7 cellular contexts compared by ENCODE assay signal in genomic region chr7:30296304-30296703, GRCh38. TPM values are rescaled to one million over a fixed set of nuclear protein-coding genes. Genes with fewer than 3 reads are reported as not detected.
DNase-seq lines count a peak whose midpoint lies in the region; ATAC-seq and TF ChIP-seq lines count a peak whose summit lies in the region.
"Not testable (repeated sequence)": the region's sequence is repeated elsewhere in the genome, so short reads cannot be mapped to it uniquely, and the experiment has no call there.

No MANE protein-coding gene starts in this region.

- not testable (repeated sequence) for H3K4me3 Mint-ChIP-seq in GM23338; central memory CD8-positive, alpha-beta T cell; memory B cell

- H3F3A ChIP-seq in GM23338 (replicated peaks; ENCODE audit: low read depth); Loucy (ENCODE audit: low read depth): not testable (repeated sequence)

- not testable (repeated sequence) for H3K27me3 Mint-ChIP-seq in GM23338 (ENCODE audit: insufficient read depth, low read depth, poor library complexity); central memory CD8-positive, alpha-beta T cell; memory B cell

- H3K4me2 ChIP-seq in GM23338, result not testable (repeated sequence)
- H3K4me2 ChIP-seq in Loucy (ENCODE audit: low read depth, low read length, poor library complexity, severe bottlenecking), result peak overlapping the region; percentile 37

- H3K4me1 ChIP-seq in GM23338 (ENCODE audit: insufficient read depth), result peaks cover 19% of the 10 kb centered on the region
- H3K4me1 ChIP-seq in Loucy (ENCODE audit: insufficient read depth, low read length, poor library complexity, severe bottlenecking), result not testable (repeated sequence)
- H3K4me1 ChIP-seq in neutrophil (ENCODE audit: control insufficient read depth in 1 of 2, insufficient read depth in 1 of 2, low read depth in 1 of 2, low read length in 1 of 2), result peaks cover 8 to 11% of the 10 kb centered on the region in 2 experiments

- H3K9ac ChIP-seq in Loucy (ENCODE audit: low read depth, low read length, poor library complexity, severe bottlenecking), result not testable (repeated sequence)

- ATAC-seq in GM23338, result not testable (repeated sequence)
- ATAC-seq in central memory CD8-positive, alpha-beta T cell (replicated peaks; ENCODE audit: extremely low read depth, poor library complexity, severe bottlenecking), result peak; percentile 32
- peak; percentile 78 for ATAC-seq in memory B cell (ENCODE audit: low read depth)

- not testable (repeated sequence) for H3K27ac ChIP-seq in GM23338 (ENCODE audit: low read depth)
- peak overlapping the region; percentile 57 for H3K27ac ChIP-seq in neutrophil

- not testable (repeated sequence) for H3K9me3 ChIP-seq in Loucy (ENCODE audit: insufficient read depth, low read depth, low read length); neutrophil

- peaks cover 43% of the 10 kb centered on the region for H3K4me1 Mint-ChIP-seq in GM23338
- peaks cover 71% of the 10 kb centered on the region for H3K4me1 Mint-ChIP-seq in central memory CD8-positive, alpha-beta T cell
- H3K4me1 Mint-ChIP-seq in memory B cell, result peaks cover 47% of the 10 kb centered on the region

- not testable (repeated sequence) for H3K9me2 ChIP-seq in GM23338 (ENCODE audit: insufficient read depth); Loucy (replicated peaks; ENCODE audit: low read depth, low read length)

- not testable (repeated sequence) for H3K27me3 ChIP-seq in GM23338 (ENCODE audit: insufficient read depth); Loucy (ENCODE audit: insufficient read depth, low read length, poor library complexity, severe bottlenecking); neutrophil

- DNase-seq in CD1c-positive myeloid dendritic cell (ENCODE audit: extremely low spot score) (peak; percentile 26), RPMI8226 (peak; percentile 86)
- DNase-seq in GM23338 (ENCODE audit: low spot score); central memory CD8-positive, alpha-beta T cell (ENCODE audit: low spot score in 2 of 2); memory B cell (ENCODE audit: low spot score in 2 of 2): not testable (repeated sequence)

- not testable (repeated sequence) for H3K36me3 ChIP-seq in GM23338 (ENCODE audit: insufficient read depth); Loucy (ENCODE audit: insufficient read depth, low read length); neutrophil

- H3K9me3 Mint-ChIP-seq in GM23338; central memory CD8-positive, alpha-beta T cell; memory B cell: not testable (repeated sequence)

- not testable (repeated sequence) for TF ChIP-seq CTCF in GM23338 (conservative IDR thresholded peaks at IDR 0.05; ENCODE audit: low read depth in 2 of 2); Loucy (conservative IDR thresholded peaks at IDR 0.05; ENCODE audit: low read length); neutrophil (IDR thresholded peaks at IDR 0.05)

- H3K27ac Mint-ChIP-seq in GM23338, result peak overlapping the region; percentile 26
- H3K27ac Mint-ChIP-seq in central memory CD8-positive, alpha-beta T cell (ENCODE audit: low read depth); memory B cell: not testable (repeated sequence)

- not testable (repeated sequence) for H4K20me1 ChIP-seq in GM23338 (replicated peaks; ENCODE audit: insufficient read depth)
- H4K20me1 ChIP-seq in Loucy (ENCODE audit: insufficient read depth, low read length, poor library complexity, severe bottlenecking), result peaks cover 54% of the 10 kb centered on the region

- H2AFZ ChIP-seq in GM23338; Loucy (ENCODE audit: low read length): not testable (repeated sequence)

- H3K79me2 ChIP-seq in GM23338 (replicated peaks; ENCODE audit: insufficient read depth), result peaks cover 100% of the 10 kb centered on the region
- H3K79me2 ChIP-seq in Loucy (ENCODE audit: insufficient read depth, low read length), result peaks cover 99% of the 10 kb centered on the region

- not testable (repeated sequence) for H3K36me3 Mint-ChIP-seq in GM23338 (ENCODE audit: low read depth); central memory CD8-positive, alpha-beta T cell (ENCODE audit: insufficient read depth); memory B cell

- H3K4me3 ChIP-seq in GM23338; Loucy (ENCODE audit: low read length, poor library complexity, severe bottlenecking); neutrophil (ENCODE audit: low read depth in 1 of 2, low read length in 1 of 2): not testable (repeated sequence)

RNA-seq across cellular contexts. Expression of gene ZNRF2, which starts 11.9 kb away (rescaled TPM):
- total RNA-seq in GM23338 (2014; rRNA removed; shearing (Covaris generic)), result 27.0 and 34.7 TPM in 2 replicates
- polyA plus RNA-seq in GM23338 (2016; fragmentation: Nextera tagmentation; extraction: Ambion mirVana), result 6.0 TPM in 2 replicates
